ENCODE assay signal across 1 cellular context in genomic region chr17:4144411-4144747, GRCh38.
TF ChIP-seq lines count a peak whose summit lies in the region.

No MANE protein-coding gene starts in this region.

TF ChIP-seq in GM23338, 12 proteins besides CTCF, POLR2A, EP300 and RAD21 (continued from another document):
- TF ChIP-seq ZNF462 (CRISPR knock-in tag; IDR thresholded peaks at IDR 0.05), result no peak
- TF ChIP-seq POLR2AphosphoS5 (IDR thresholded peaks at IDR 0.05; ENCODE audit: low read depth), result no peak
